In genomic region chr17:81831957-81832607, GRCh38 we compare ENCODE assay signal across 6 cellular contexts. TPM values are rescaled to one million over a fixed set of nuclear protein-coding genes. Genes with fewer than 3 reads are reported as not detected.
DNase-seq lines count a peak whose midpoint lies in the region; ATAC-seq, FAIRE-seq and TF ChIP-seq lines count a peak whose summit lies in the region.

No MANE protein-coding gene starts in this region.

- H3K9ac ChIP-seq in kidney (ENCODE audit: low read length in 2 of 2): peak overlapping the region; percentile 56 to 64

- TF ChIP-seq CTCF in CD8-positive, alpha-beta T cell (IDR thresholded peaks at IDR 0.05): no peak
- TF ChIP-seq CTCF in kidney (IDR thresholded peaks at IDR 0.05; ENCODE audit: borderline replicate concordance, extremely low read depth, insufficient read depth): no peak

- peaks cover 17% of the 10 kb centered on the region for H3K4me1 ChIP-seq in CD8-positive, alpha-beta T cell (ENCODE audit: insufficient read depth, low read length)
- H3K4me1 ChIP-seq in kidney (ENCODE audit: control insufficient read depth in 1 of 2, insufficient read depth in 1 of 2, low read depth in 1 of 2, low read length in 2 of 2): peaks cover 4 to 22% of the 10 kb centered on the region in 2 donors

- H3K27me3 ChIP-seq in CD8-positive, alpha-beta T cell (ENCODE audit: insufficient read depth, low read length): no peaks in the 10 kb centered on the region

- peaks cover 24% of the 10 kb centered on the region for H3K4me1 Mint-ChIP-seq in CD8-positive, alpha-beta T cell (ENCODE audit: low read depth)
- peaks cover 21% of the 10 kb centered on the region for H3K4me1 Mint-ChIP-seq in activated T-cell treated with anti-CD3 and anti-CD28 coated beads, Interleukin-2, amount 50 U/mL, for 4 hours (ENCODE audit: low read depth)

- POLR2A ChIA-PET in CD8-positive, alpha-beta T cell (lab: Charles Lee): no interaction called here

- peak; percentile 73 for ATAC-seq in CD8-positive, alpha-beta T cell
- ATAC-seq in activated T-cell treated with anti-CD3 and anti-CD28 coated beads, Interleukin-2, amount 50 U/mL, for 4 hours: peak; percentile 52 to 55

- no peak for FAIRE-seq in kidney (lab: Jason Lieb, UNC)

- H3K36me3 ChIP-seq in CD8-positive, alpha-beta T cell (ENCODE audit: insufficient read depth, low read length): no peaks in the 10 kb centered on the region
- H3K36me3 ChIP-seq in KOPT-K1 (ENCODE audit: insufficient read depth, low read length): no peaks in the 10 kb centered on the region
- no peaks in the 10 kb centered on the region for H3K36me3 ChIP-seq in kidney (ENCODE audit: control insufficient read depth in 1 of 2, insufficient read depth in 2 of 2, low read length in 2 of 2)

- H3K4me3 Mint-ChIP-seq in CD8-positive, alpha-beta T cell: peak overlapping the region; percentile 94
- H3K4me3 Mint-ChIP-seq in activated T-cell treated with anti-CD3 and anti-CD28 coated beads, Interleukin-2, amount 50 U/mL, for 4 hours: peak overlapping the region; percentile 88

- peak overlapping the region; percentile 62 for H3K4me3 ChIP-seq in CD8-positive, alpha-beta T cell (ENCODE audit: low read depth, low read length)
- peak overlapping the region; percentile 65 to 67 for H3K4me3 ChIP-seq in kidney (ENCODE audit: low read length in 2 of 2)

- peak overlapping the region; percentile 48 for H3K27ac ChIP-seq in CD8-positive, alpha-beta T cell (ENCODE audit: low read depth, low read length)
- H3K27ac ChIP-seq in KOPT-K1 (ENCODE audit: low read depth, low read length, poor library complexity, severe bottlenecking) (peak overlapping the region; percentile 69), kidney (ENCODE audit: low read depth in 2 of 2, low read length in 2 of 2) (peak overlapping the region; percentile 83 to 85), temporal lobe (ENCODE audit: low read depth, low read length) (peak overlapping the region; percentile 44)

- CTCF ChIA-PET in CD8-positive, alpha-beta T cell (lab: Charles Lee): no interaction called here

- peaks cover 7% of the 10 kb centered on the region for H3K36me3 Mint-ChIP-seq in CD8-positive, alpha-beta T cell
- H3K36me3 Mint-ChIP-seq in activated T-cell treated with anti-CD3 and anti-CD28 coated beads, Interleukin-2, amount 50 U/mL, for 4 hours (ENCODE audit: insufficient read depth): peaks cover 2% of the 10 kb centered on the region

- intact Hi-C loops in CD8-positive, alpha-beta T cell (cut with DNase I, micrococcal nuclease): loop anchor here (5.0 kb wide), 5 partner anchors 40 to 865 kb away; partner anchors contain the start of genes ARHGDIA (in 1 of the 2), MRPL12 (in 1 of the 2), RAB40B (in 1 of the 2) and SIRT7 (in 1 of the 2)
- intact Hi-C loops in kidney (cut with DNase I): no loop called here

- no peaks in the 10 kb centered on the region for H3K9me3 Mint-ChIP-seq in CD8-positive, alpha-beta T cell
- H3K9me3 Mint-ChIP-seq in activated T-cell treated with anti-CD3 and anti-CD28 coated beads, Interleukin-2, amount 50 U/mL, for 4 hours: no peaks in the 10 kb centered on the region

- peak in 6 of 7 experiments; percentile 20 to 71 (median 50) for DNase-seq in CD8-positive, alpha-beta T cell
- DNase-seq in activated T-cell treated with anti-CD3 and anti-CD28 coated beads, Interleukin-2, amount 50 U/mL, for 4 hours: peak; percentile 48
- DNase-seq in kidney (peak; percentile 81), glomerular visceral epithelial cell (ENCODE audit: extremely low spot score) (no peak)

- no peaks in the 10 kb centered on the region for H3K27me3 Mint-ChIP-seq in CD8-positive, alpha-beta T cell (ENCODE audit: low read depth)
- no peaks in the 10 kb centered on the region for H3K27me3 Mint-ChIP-seq in activated T-cell treated with anti-CD3 and anti-CD28 coated beads, Interleukin-2, amount 50 U/mL, for 4 hours (ENCODE audit: low read depth)

- H3K9me3 ChIP-seq in CD8-positive, alpha-beta T cell (ENCODE audit: low read length): no peaks in the 10 kb centered on the region
- H3K9me3 ChIP-seq in KOPT-K1 (ENCODE audit: insufficient read depth, low read length, poor library complexity, severe bottlenecking) (no peaks in the 10 kb centered on the region), kidney (ENCODE audit: control insufficient read depth in 1 of 2, low read length in 2 of 2) (no peaks in the 10 kb centered on the region)

- peak overlapping the region; percentile 96 for H3K27ac Mint-ChIP-seq in CD8-positive, alpha-beta T cell

RNA-seq across cellular contexts. Expression of gene MCRIP1, which starts 1.0 kb away (rescaled TPM):
- total RNA-seq in CD8-positive, alpha-beta T cell: 10 to 100 TPM; 32.2 to 34.0 TPM
- 100 to 1,000 TPM; 100 to 112 (median 110) TPM for total RNA-seq in activated T-cell treated with anti-CD3 and anti-CD28 coated beads, Interleukin-2, amount 50 U/mL, for 4 hours
- total RNA-seq in kidney (88.3 TPM), temporal lobe (59.3 TPM)
- 151 TPM for polyA plus RNA-seq in kidney (ENCODE audit: insufficient read depth, low read depth, low replicate concordance)

RNA-seq across cellular contexts. Expression of gene PPP1R27, which starts 2.8 kb away (rescaled TPM):
- total RNA-seq in CD8-positive, alpha-beta T cell: not detected
- total RNA-seq in activated T-cell treated with anti-CD3 and anti-CD28 coated beads, Interleukin-2, amount 50 U/mL, for 4 hours: not detected
- total RNA-seq in kidney: not detected
- not detected for polyA plus RNA-seq in kidney (ENCODE audit: insufficient read depth, low read depth, low replicate concordance)
- total RNA-seq in temporal lobe: not detected

RNA-seq across cellular contexts. Expression of gene GCGR, which starts 28.1 kb away (rescaled TPM):
- not detected for total RNA-seq in CD8-positive, alpha-beta T cell
- not detected for total RNA-seq in activated T-cell treated with anti-CD3 and anti-CD28 coated beads, Interleukin-2, amount 50 U/mL, for 4 hours
- 9.3 TPM for total RNA-seq in kidney
- polyA plus RNA-seq in kidney (ENCODE audit: insufficient read depth, low read depth, low replicate concordance): 37.2 TPM
- not detected for total RNA-seq in temporal lobe

RNA-seq across cellular contexts. Expression of gene P4HB, which starts 28.3 kb away (rescaled TPM):
- 100 to 1,000 TPM; 278 to 288 TPM for total RNA-seq in CD8-positive, alpha-beta T cell
- 100 to 1,000 TPM; 442 to 487 (median 478) TPM for total RNA-seq in activated T-cell treated with anti-CD3 and anti-CD28 coated beads, Interleukin-2, amount 50 U/mL, for 4 hours
- total RNA-seq in kidney: 482 TPM
- polyA plus RNA-seq in kidney (ENCODE audit: insufficient read depth, low read depth, low replicate concordance): 411 TPM
- total RNA-seq in temporal lobe: 50.2 TPM

RNA-seq across cellular contexts. Expression of gene ARHGDIA, which starts 39.1 kb away (rescaled TPM):
- total RNA-seq in CD8-positive, alpha-beta T cell: 100 to 1,000 TPM; 777 to 791 TPM
- 100 to 1,000 TPM; 789 to 858 (median 821) TPM for total RNA-seq in activated T-cell treated with anti-CD3 and anti-CD28 coated beads, Interleukin-2, amount 50 U/mL, for 4 hours
- total RNA-seq in kidney: 453 TPM
- 424 TPM for polyA plus RNA-seq in kidney (ENCODE audit: insufficient read depth, low read depth, low replicate concordance)
- total RNA-seq in temporal lobe: 31.7 TPM
